In the genomic region with DNA sequence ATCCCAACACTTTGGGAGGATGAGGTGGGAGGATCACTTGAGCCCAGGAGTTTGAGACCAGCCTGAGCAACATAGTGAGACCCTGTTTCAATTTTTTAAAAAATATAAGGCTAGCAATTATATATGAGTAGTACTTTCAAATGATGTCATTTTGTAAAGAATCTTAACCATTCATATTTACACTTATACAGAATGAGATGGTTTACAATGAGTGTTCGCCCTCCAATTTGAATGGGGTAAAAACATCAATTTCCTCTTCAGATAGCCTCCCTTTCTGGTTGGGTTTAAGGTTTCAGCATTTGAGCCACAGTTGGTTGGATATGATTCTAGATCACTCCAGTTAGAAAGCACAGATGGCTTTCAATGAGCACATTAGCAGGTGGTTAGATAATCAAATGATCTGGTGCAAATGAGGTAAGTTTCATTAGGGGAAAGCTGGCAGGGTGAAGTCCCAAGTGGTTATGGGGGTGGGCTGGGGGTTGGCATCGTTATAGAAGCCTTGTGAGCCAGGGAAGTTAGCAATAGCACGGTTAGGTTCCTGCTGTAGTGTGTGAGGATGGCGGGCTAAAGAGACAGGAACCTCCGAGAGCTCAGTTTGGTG, we compare ENCODE assay signal across 1 cellular context.
TF ChIP-seq lines count a peak whose summit lies in the region.

No MANE protein-coding gene starts in this region.

TF ChIP-seq in IMR-90, 13 proteins besides CTCF, POLR2A, EP300 and RAD21:
- TF ChIP-seq, protein P1, sequence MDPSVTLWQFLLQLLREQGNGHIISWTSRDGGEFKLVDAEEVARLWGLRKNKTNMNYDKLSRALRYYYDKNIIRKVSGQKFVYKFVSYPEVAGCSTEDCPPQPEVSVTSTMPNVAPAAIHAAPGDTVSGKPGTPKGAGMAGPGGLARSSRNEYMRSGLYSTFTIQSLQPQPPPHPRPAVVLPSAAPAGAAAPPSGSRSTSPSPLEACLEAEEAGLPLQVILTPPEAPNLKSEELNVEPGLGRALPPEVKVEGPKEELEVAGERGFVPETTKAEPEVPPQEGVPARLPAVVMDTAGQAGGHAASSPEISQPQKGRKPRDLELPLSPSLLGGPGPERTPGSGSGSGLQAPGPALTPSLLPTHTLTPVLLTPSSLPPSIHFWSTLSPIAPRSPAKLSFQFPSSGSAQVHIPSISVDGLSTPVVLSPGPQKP (IDR thresholded peaks at IDR 0.05; ENCODE audit: borderline replicate concordance, low read depth, low read length), result no peak
- TF ChIP-seq MAZ (IDR thresholded peaks at IDR 0.05; ENCODE audit: borderline replicate concordance, low read depth, low read length), result no peak
- no peak for TF ChIP-seq MXI1 (IDR thresholded peaks at IDR 0.05; ENCODE audit: borderline replicate concordance, low read depth, low read length)
- no peak for TF ChIP-seq CHD1 (IDR thresholded peaks at IDR 0.05; ENCODE audit: low read depth, low read length)
- TF ChIP-seq, protein P2, sequence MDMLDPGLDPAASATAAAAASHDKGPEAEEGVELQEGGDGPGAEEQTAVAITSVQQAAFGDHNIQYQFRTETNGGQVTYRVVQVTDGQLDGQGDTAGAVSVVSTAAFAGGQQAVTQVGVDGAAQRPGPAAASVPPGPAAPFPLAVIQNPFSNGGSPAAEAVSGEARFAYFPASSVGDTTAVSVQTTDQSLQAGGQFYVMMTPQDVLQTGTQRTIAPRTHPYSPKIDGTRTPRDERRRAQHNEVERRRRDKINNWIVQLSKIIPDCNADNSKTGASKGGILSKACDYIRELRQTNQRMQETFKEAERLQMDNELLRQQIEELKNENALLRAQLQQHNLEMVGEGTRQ (IDR thresholded peaks at IDR 0.05; ENCODE audit: low read depth, low read length), result no peak
- TF ChIP-seq MAFK (IDR thresholded peaks at IDR 0.05; ENCODE audit: low read depth, low read length), result no peak
- no peak for TF ChIP-seq RFX5 (IDR thresholded peaks at IDR 0.05; ENCODE audit: low read depth, low read length)
- TF ChIP-seq NFE2L2 (IDR thresholded peaks at IDR 0.05; ENCODE audit: low read depth, low read length), result no peak
- TF ChIP-seq SMC3 (IDR thresholded peaks at IDR 0.05; ENCODE audit: low read depth, low read length), result no peak
- no peak for TF ChIP-seq BHLHE40 (IDR thresholded peaks at IDR 0.05; ENCODE audit: low read depth, low read length)
- TF ChIP-seq FOS (IDR thresholded peaks at IDR 0.05; ENCODE audit: low read depth, low read length), result no peak
- no peak for TF ChIP-seq CEBPB (IDR thresholded peaks at IDR 0.05; ENCODE audit: low read depth, low read length)
- no peak for TF ChIP-seq RCOR1 (IDR thresholded peaks at IDR 0.05; ENCODE audit: insufficient replicate concordance, low read length)
